Comparison of ENCODE assay signal across 18 cellular contexts in the genomic region with DNA sequence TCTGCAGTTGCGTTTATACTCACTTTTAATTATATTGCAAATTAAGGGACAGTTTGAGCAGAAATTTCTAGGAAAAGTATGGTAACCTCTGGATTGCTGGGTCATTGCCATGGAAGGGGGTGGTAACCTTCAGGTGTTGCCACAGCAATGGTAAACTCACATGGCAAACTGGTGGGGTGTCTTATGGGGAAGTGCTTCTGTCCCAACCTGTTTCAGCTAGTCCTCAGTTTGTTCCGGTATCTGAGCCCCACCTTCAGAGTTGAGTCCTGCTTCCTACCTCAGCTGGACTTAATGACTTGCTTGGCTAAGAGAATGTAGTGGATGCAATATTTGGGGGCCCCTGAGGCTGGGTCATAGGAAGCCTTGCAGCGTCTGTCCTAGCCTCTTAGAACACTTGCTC. TPM values are rescaled to one million over a fixed set of nuclear protein-coding genes. Genes with fewer than 3 reads are reported as not detected.
DNase-seq lines count a peak whose midpoint lies in the region; ATAC-seq, FAIRE-seq and TF ChIP-seq lines count a peak whose summit lies in the region.
"Had no signal": no experiment of that assay in that cellular context is flagged by ENCODE, and none has a peak within 500 bp of the region (broad histone marks: within the 10 kb centered on the region; RNA-seq: fewer than 3 reads in every experiment).

No MANE protein-coding gene starts in this region.

- H2BK120ac ChIP-seq in trophoblast cell (ENCODE audit: insufficient read depth, low read length, poor library complexity): no peak overlapping the region

- no peak overlapping the region for H3K9ac ChIP-seq in trophoblast cell (ENCODE audit: low read length)
- H3K9ac ChIP-seq: GM23248 had no signal

- no peak overlapping the region for H3K27ac ChIP-seq in DOHH2 (ENCODE audit: low read depth, low read length)
- H3K27ac ChIP-seq in trophoblast cell (ENCODE audit: low read depth, low read length): no peak overlapping the region
- H3K27ac ChIP-seq: gastroesophageal sphincter, GM23248, pancreas had no signal

- DNase-seq in bronchial epithelial cell (ENCODE audit: low read depth): peak; percentile 85
- DNase-seq in KG1 (lab: John Stamatoyannopoulos, UW): no peak
- DNase-seq in cardiac septum (ENCODE audit: low spot score): no peak
- no peak for DNase-seq in pons (ENCODE audit: low spot score)
- no peak for DNase-seq in trophoblast cell
- DNase-seq: activated CD4-positive, alpha-beta T cell treated with anti-CD3 and anti-CD28 coated beads for 1 hour; activated naive CD8-positive, alpha-beta T cell treated with anti-CD3 and anti-CD28 coated beads, Interleukin-2, amount 50 U/mL, for 24 hours; activated T-cell treated with anti-CD3 and anti-CD28 coated beads for 4 hours; GM23248; NCI-H2029 treated with DMSO at 0.1 percent for 48 hours; pancreas; small intestine had no signal

- H3K27me3 ChIP-seq in DOHH2 (ENCODE audit: control insufficient read depth, low read length) (peaks cover 61% of the 10 kb centered on the region), bronchial epithelial cell (ENCODE audit: control insufficient read depth, insufficient read depth, low read length) (no peaks in the 10 kb centered on the region), trophoblast cell (ENCODE audit: insufficient read depth, low read length) (no peaks in the 10 kb centered on the region)
- H3K27me3 ChIP-seq: gastroesophageal sphincter, pancreas had no signal

- ATAC-seq in GM19452 (IDR thresholded peaks at IDR 0.05; ENCODE audit: unreplicated experiment): peak; percentile 18
- peak; percentile 22 for ATAC-seq in HG03196 (IDR thresholded peaks at IDR 0.05; ENCODE audit: unreplicated experiment)
- ATAC-seq: activated naive CD8-positive, alpha-beta T cell treated with anti-CD3 and anti-CD28 coated beads, Interleukin-2, amount 50 U/mL, for 24 hours; pancreas had no signal

- H3K79me2 ChIP-seq in DOHH2 (ENCODE audit: control insufficient read depth, low read length) (no peaks in the 10 kb centered on the region), trophoblast cell (ENCODE audit: control insufficient read depth, insufficient read depth, low read length, poor library complexity) (no peaks in the 10 kb centered on the region)

- no peak overlapping the region for H3K23ac ChIP-seq in trophoblast cell (ENCODE audit: low read length)

- FAIRE-seq in bronchial epithelial cell (lab: Jason Lieb, UNC): peak; percentile 55
- FAIRE-seq: islet of Langerhans, pancreas, small intestine, urothelium cell line had no signal

- no peak for TF ChIP-seq CTCF in DOHH2 (IDR thresholded peaks at IDR 0.05; ENCODE audit: low read depth, low read length, poor library complexity, severe bottlenecking)
- TF ChIP-seq CTCF in bronchial epithelial cell (IDR thresholded peaks at IDR 0.05; ENCODE audit: insufficient read depth, low read length, severe bottlenecking): no peak

- no peak overlapping the region for H2BK5ac ChIP-seq in trophoblast cell (ENCODE audit: low read depth, low read length, poor library complexity)

- no peaks in the 10 kb centered on the region for H3F3A ChIP-seq in DOHH2 (ENCODE audit: control insufficient read depth, insufficient read depth)

- no peak overlapping the region for H2AK5ac ChIP-seq in trophoblast cell (ENCODE audit: low read length)

- no peak overlapping the region for H4K12ac ChIP-seq in trophoblast cell (ENCODE audit: low read depth, low read length)

- peak overlapping the region; percentile 48 for H3K4me2 ChIP-seq in DOHH2 (ENCODE audit: low read length)
- H3K4me2 ChIP-seq in trophoblast cell (ENCODE audit: low read length): no peak overlapping the region

- H3K18ac ChIP-seq in trophoblast cell (ENCODE audit: low read length): no peak overlapping the region

- peaks cover 25% of the 10 kb centered on the region for H3K4me1 ChIP-seq in DOHH2 (ENCODE audit: control insufficient read depth, low read length)
- peaks cover 0 to 3% of the 10 kb centered on the region in 2 experiments for H3K4me1 ChIP-seq in trophoblast cell (ENCODE audit: control insufficient read depth in 1 of 2, insufficient read depth in 2 of 2, low read length in 2 of 2)
- H3K4me1 ChIP-seq: gastroesophageal sphincter had no signal

- H3K9me3 ChIP-seq in DOHH2 (ENCODE audit: control insufficient read depth, insufficient read depth, low read length) (no peaks in the 10 kb centered on the region), trophoblast cell (ENCODE audit: insufficient read depth, low read depth, low read length) (peaks cover 2% of the 10 kb centered on the region)
- H3K9me3 ChIP-seq: gastroesophageal sphincter, pancreas had no signal

- no peak overlapping the region for H4K8ac ChIP-seq in trophoblast cell (ENCODE audit: low read depth, low read length)

- H2BK12ac ChIP-seq in trophoblast cell (ENCODE audit: low read length): no peak overlapping the region

- H4K91ac ChIP-seq in trophoblast cell (ENCODE audit: low read depth, low read length): no peak overlapping the region

- H3K4me3 ChIP-seq in DOHH2 (ENCODE audit: low read length) (no peak overlapping the region), bronchial epithelial cell (ENCODE audit: low read depth, low read length) (no peak overlapping the region), trophoblast cell (ENCODE audit: low read depth, low read length) (no peak overlapping the region)
- H3K4me3 ChIP-seq: gastroesophageal sphincter, GM23248, pancreas had no signal

- H3K9me2 ChIP-seq in DOHH2 (replicated peaks; ENCODE audit: control insufficient read depth, low read length): no peaks in the 10 kb centered on the region

- no peak overlapping the region for H3K4ac ChIP-seq in trophoblast cell (ENCODE audit: low read depth, low read length)

- WGBS in trophoblast cell (ENCODE audit: extremely low coverage, insufficient coverage, insufficient read length): no CpG with 5 or more reads among the region's 3 CpGs

- H4K20me1 ChIP-seq in DOHH2 (ENCODE audit: control insufficient read depth, insufficient read depth, low read depth, low read length): no peaks in the 10 kb centered on the region

- no peaks in the 10 kb centered on the region for H3K36me3 ChIP-seq in DOHH2 (ENCODE audit: control insufficient read depth, low read length)
- H3K36me3 ChIP-seq in bronchial epithelial cell (ENCODE audit: control insufficient read depth, insufficient read depth, low read length): no peaks in the 10 kb centered on the region
- no peaks in the 10 kb centered on the region for H3K36me3 ChIP-seq in trophoblast cell (ENCODE audit: control insufficient read depth in 1 of 2, insufficient read depth in 2 of 2, low read length in 2 of 2)
- H3K36me3 ChIP-seq: gastroesophageal sphincter, pancreas had no signal

- H2AFZ ChIP-seq in trophoblast cell (ENCODE audit: insufficient read depth, low read length, poor library complexity): no peak overlapping the region
- H2AFZ ChIP-seq: GM23248 had no signal

- H3K14ac ChIP-seq in trophoblast cell (ENCODE audit: low read length): no peak overlapping the region

- no peaks in the 10 kb centered on the region for H3K79me1 ChIP-seq in trophoblast cell (ENCODE audit: low read length)

- intact Hi-C loops in cardiac septum (cut with DNase I): no loop called here

RNA-seq across cellular contexts. Expression of a gene that starts 7.3 kb away (rescaled TPM):
- total RNA-seq in bronchial epithelial cell: 2.2 and 3.9 TPM in 2 replicates
- total RNA-seq in cardiac septum: 6.0 TPM
- 7.4 and 7.6 TPM in 2 replicates for polyA plus RNA-seq in trophoblast cell (2013)
